ENCODE assay signal across 8 cellular contexts in the genomic region with DNA sequence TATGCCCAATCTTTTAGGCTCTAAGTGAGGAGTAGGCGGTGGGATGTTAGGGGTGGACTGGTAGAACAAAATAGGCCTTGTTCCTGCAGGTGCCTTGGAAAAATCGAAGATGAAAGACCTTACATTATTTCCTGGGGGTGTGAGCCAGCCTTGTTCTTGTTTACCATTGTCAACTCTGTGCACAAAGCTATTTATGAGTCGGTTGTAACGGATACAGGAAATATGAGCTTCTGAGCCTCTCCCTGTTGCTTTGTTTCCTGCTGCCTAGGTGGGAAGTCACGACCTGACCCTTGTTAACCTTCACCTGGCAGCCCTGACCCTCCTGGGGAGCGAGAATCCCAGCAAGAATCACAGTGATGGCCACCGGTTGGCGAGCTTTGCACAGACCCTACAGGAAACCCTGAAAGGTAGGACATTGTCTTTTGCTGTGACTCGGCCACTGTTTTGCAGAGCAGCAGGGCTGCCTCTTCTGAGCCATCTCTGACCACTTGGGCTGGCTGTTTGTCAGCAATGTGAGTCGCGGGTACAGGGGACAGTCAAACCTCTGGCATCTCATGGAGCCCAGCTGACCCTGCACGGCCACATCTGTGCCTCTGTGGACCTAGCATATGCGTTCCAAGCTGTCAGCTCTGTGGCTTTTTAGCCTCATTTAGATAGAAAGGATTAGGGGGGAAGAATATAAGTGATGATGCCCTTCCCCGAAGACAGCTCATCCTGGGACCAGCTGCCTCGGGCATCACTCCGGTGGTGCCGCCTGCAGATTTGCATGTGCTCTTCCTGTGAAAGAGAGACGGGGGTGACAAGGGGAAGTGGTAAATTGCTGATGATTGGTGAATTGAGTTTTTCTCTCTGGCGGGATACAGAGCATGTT.
DNase-seq lines count a peak whose midpoint lies in the region; ATAC-seq, FAIRE-seq and TF ChIP-seq lines count a peak whose summit lies in the region.

No MANE protein-coding gene starts in this region.

- H3K9me3 ChIP-seq in muscle layer of duodenum (ENCODE audit: control insufficient read depth in 1 of 2, low read length in 2 of 2) (no peaks in the 10 kb centered on the region), tibial artery (no peaks in the 10 kb centered on the region)

- CTCF ChIA-PET in activated CD8-positive, alpha-beta T cell treated with anti-CD3 and anti-CD28 coated beads for 36 hours (lab: Charles Lee): interaction anchor here (0.6 to 9.6 kb wide), 7 partner anchors 28 to 312 kb away, joined by 3 to 107 read pairs (median 5); no protein-coding TSS in a partner anchor

- no peaks in the 10 kb centered on the region for H3K27me3 Mint-ChIP-seq in activated CD8-positive, alpha-beta T cell treated with anti-CD3 and anti-CD28 coated beads for 36 hours

- DNase-seq in activated naive CD4-positive, alpha-beta T cell treated with Interleukin-2 at 50 U/mL for 16 hours: peak; percentile 45
- DNase-seq in activated naive CD4-positive, alpha-beta T cell (lab: John Stamatoyannopoulos, UW): no peak
- DNase-seq in LHCN-M2 (ENCODE audit: low read depth) (peak; percentile 30), GDM1 (lab: John Stamatoyannopoulos, UW) (no peak), D721Med (ENCODE audit: insufficient read length, low spot score) (no peak), tibial artery (no peak)
- peak; percentile 53 for DNase-seq in activated CD8-positive, alpha-beta T cell treated with anti-CD3 and anti-CD28 coated beads for 36 hours

- no peaks in the 10 kb centered on the region for H3K9me3 Mint-ChIP-seq in activated CD8-positive, alpha-beta T cell treated with anti-CD3 and anti-CD28 coated beads for 36 hours

- H3K36me3 Mint-ChIP-seq in activated CD8-positive, alpha-beta T cell treated with anti-CD3 and anti-CD28 coated beads for 36 hours (ENCODE audit: low read depth): peaks cover 2% of the 10 kb centered on the region

- H3K4me3 Mint-ChIP-seq in activated CD8-positive, alpha-beta T cell treated with anti-CD3 and anti-CD28 coated beads for 36 hours: peak overlapping the region; percentile 4

- no peaks in the 10 kb centered on the region for H3K27me3 ChIP-seq in muscle layer of duodenum (ENCODE audit: low read depth, low read length)
- H3K27me3 ChIP-seq in tibial artery: no peaks in the 10 kb centered on the region

- POLR2A ChIA-PET in activated CD8-positive, alpha-beta T cell treated with anti-CD3 and anti-CD28 coated beads for 36 hours (lab: Charles Lee): interaction anchor here (0.7 to 0.9 kb wide), 2 partner anchors 55 to 303 kb away, joined by 3 read pairs; no protein-coding TSS in a partner anchor

- peaks cover 50% of the 10 kb centered on the region for H3K4me1 Mint-ChIP-seq in activated CD8-positive, alpha-beta T cell treated with anti-CD3 and anti-CD28 coated beads for 36 hours (ENCODE audit: low read depth)

- no peak for TF ChIP-seq CTCF in activated CD8-positive, alpha-beta T cell treated with anti-CD3 and anti-CD28 coated beads for 36 hours (IDR thresholded peaks at IDR 0.05)
- TF ChIP-seq CTCF in D721Med (IDR thresholded peaks at IDR 0.05; ENCODE audit: insufficient read depth, missing control alignments): no peak
- TF ChIP-seq CTCF in tibial artery (IDR thresholded peaks at IDR 0.05): no peak

- H3K27ac ChIP-seq in muscle layer of duodenum (ENCODE audit: low read length) (peak overlapping the region; percentile 26), tibial artery (no peak overlapping the region)

- peak overlapping the region; percentile 83 for H3K27ac Mint-ChIP-seq in activated CD8-positive, alpha-beta T cell treated with anti-CD3 and anti-CD28 coated beads for 36 hours

- intact Hi-C loops in activated CD8-positive, alpha-beta T cell treated with anti-CD3 and anti-CD28 coated beads for 36 hours (cut with micrococcal nuclease): loop anchor here (10.0 kb wide), 1 partner anchor 173 kb away; no protein-coding TSS in a partner anchor
- intact Hi-C loops in tibial artery (cut with DNase I; ENCODE audit: low total_unique reads): loop anchor here (10.0 kb wide), 1 partner anchor 133 kb away; a partner anchor contains a TSS

- peaks cover 0 to 8% of the 10 kb centered on the region in 2 donors for H3K36me3 ChIP-seq in muscle layer of duodenum (ENCODE audit: control insufficient read depth in 1 of 2, insufficient read depth in 2 of 2, low read length in 2 of 2)
- peaks cover 8 to 9% (median 9%) of the 10 kb centered on the region in 3 donors for H3K36me3 ChIP-seq in tibial artery

- peak; percentile 53 for ATAC-seq in activated CD8-positive, alpha-beta T cell treated with anti-CD3 and anti-CD28 coated beads for 36 hours

- H3K4me3 ChIP-seq in muscle layer of duodenum (ENCODE audit: low read depth in 1 of 2, low read length in 2 of 2) (no peak overlapping the region), tibial artery (no peak overlapping the region)

- no peak for FAIRE-seq in D721Med (lab: Jason Lieb, UNC)

- H3K4me1 ChIP-seq in muscle layer of duodenum (ENCODE audit: control insufficient read depth in 1 of 2, insufficient read depth in 2 of 2, low read length in 2 of 2) (peaks cover 7 to 13% of the 10 kb centered on the region in 2 donors), tibial artery (peaks cover 0 to 33% (median 15%) of the 10 kb centered on the region in 4 donors)

Comparison
In these comparisons a context has a peak if more than half of its experiments do, and no peak if none do; other contexts are left out.
1. DNase-seq: peak in activated naive CD4-positive, alpha-beta T cell treated with Interleukin-2 at 50 U/mL for 16 hours (single experiment), LHCN-M2 (single experiment) and activated CD8-positive, alpha-beta T cell treated with anti-CD3 and anti-CD28 coated beads for 36 hours (single experiment); none in activated naive CD4-positive, alpha-beta T cell (0 of 4), GDM1 (single experiment), D721Med (single experiment) and tibial artery (0 of 2).